In the genomic region with DNA sequence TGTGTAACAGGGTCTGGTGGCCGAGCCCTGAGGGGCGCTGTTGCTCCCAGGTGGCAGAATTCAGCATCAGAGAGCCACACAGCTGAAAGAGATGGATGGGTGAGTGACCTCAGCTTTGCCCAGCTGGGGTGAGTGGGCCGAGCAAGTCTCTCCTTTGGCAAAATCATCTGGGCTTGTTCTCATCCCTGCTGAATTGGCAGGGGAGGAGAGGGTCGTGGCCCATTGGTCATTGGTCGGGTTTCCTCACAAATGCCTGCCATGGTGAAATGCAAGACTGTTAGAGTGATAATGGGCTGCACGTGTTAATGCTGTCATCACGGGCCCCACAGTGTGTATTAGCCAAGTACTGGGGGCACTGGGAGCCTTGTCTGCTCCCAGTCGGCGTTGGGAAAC, we compare ENCODE assay signal across 1 cellular context.
TF ChIP-seq lines count a peak whose summit lies in the region.

No MANE protein-coding gene starts in this region.

TF ChIP-seq in WTC11, 78 proteins besides CTCF, POLR2A, EP300 and RAD21 (continued from another document):
- TF ChIP-seq, protein P1, sequence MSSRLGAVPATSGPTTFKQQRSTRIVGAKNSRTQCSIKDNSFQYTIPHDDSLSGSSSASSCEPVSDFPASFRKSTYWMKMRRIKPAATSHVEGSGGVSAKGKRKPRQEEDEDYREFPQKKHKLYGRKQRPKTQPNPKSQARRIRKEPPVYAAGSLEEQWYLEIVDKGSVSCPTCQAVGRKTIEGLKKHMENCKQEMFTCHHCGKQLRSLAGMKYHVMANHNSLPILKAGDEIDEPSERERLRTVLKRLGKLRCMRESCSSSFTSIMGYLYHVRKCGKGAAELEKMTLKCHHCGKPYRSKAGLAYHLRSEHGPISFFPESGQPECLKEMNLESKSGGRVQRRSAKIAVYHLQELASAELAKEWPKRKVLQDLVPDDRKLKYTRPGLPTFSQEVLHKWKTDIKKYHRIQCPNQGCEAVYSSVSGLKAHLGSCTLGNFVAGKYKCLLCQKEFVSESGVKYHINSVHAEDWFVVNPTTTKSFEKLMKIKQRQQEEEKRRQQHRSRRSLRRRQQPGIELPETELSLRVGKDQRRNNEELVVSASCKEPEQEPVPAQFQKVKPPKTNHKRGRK (CRISPR knock-in tag; IDR thresholded peaks at IDR 0.05; ENCODE audit: borderline replicate concordance): no peak
- TF ChIP-seq, protein P2, sequence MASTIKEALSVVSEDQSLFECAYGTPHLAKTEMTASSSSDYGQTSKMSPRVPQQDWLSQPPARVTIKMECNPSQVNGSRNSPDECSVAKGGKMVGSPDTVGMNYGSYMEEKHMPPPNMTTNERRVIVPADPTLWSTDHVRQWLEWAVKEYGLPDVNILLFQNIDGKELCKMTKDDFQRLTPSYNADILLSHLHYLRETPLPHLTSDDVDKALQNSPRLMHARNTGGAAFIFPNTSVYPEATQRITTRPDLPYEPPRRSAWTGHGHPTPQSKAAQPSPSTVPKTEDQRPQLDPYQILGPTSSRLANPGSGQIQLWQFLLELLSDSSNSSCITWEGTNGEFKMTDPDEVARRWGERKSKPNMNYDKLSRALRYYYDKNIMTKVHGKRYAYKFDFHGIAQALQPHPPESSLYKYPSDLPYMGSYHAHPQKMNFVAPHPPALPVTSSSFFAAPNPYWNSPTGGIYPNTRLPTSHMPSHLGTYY (CRISPR knock-in tag; IDR thresholded peaks at IDR 0.05): no peak
- TF ChIP-seq TCF7 (CRISPR knock-in tag; IDR thresholded peaks at IDR 0.05; ENCODE audit: low read depth) (no peak), ESRRA (CRISPR knock-in tag; IDR thresholded peaks at IDR 0.05; ENCODE audit: borderline replicate concordance) (no peak), ZNF423 (CRISPR knock-in tag; IDR thresholded peaks at IDR 0.05) (no peak), NR2C2 (CRISPR knock-in tag; IDR thresholded peaks at IDR 0.05) (no peak), TEAD1 (CRISPR knock-in tag; IDR thresholded peaks at IDR 0.05) (no peak), GRHL2 (CRISPR knock-in tag; IDR thresholded peaks at IDR 0.05; ENCODE audit: insufficient replicate concordance, severe bottlenecking) (no peak)
- TF ChIP-seq, protein P3, sequence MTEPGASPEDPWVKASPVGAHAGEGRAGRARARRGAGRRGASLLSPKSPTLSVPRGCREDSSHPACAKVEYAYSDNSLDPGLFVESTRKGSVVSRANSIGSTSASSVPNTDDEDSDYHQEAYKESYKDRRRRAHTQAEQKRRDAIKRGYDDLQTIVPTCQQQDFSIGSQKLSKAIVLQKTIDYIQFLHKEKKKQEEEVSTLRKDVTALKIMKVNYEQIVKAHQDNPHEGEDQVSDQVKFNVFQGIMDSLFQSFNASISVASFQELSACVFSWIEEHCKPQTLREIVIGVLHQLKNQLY (CRISPR knock-in tag; IDR thresholded peaks at IDR 0.05): no peak
- TF ChIP-seq, protein P4, sequence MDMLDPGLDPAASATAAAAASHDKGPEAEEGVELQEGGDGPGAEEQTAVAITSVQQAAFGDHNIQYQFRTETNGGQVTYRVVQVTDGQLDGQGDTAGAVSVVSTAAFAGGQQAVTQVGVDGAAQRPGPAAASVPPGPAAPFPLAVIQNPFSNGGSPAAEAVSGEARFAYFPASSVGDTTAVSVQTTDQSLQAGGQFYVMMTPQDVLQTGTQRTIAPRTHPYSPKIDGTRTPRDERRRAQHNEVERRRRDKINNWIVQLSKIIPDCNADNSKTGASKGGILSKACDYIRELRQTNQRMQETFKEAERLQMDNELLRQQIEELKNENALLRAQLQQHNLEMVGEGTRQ (CRISPR knock-in tag; IDR thresholded peaks at IDR 0.05): no peak
- TF ChIP-seq, protein P5, sequence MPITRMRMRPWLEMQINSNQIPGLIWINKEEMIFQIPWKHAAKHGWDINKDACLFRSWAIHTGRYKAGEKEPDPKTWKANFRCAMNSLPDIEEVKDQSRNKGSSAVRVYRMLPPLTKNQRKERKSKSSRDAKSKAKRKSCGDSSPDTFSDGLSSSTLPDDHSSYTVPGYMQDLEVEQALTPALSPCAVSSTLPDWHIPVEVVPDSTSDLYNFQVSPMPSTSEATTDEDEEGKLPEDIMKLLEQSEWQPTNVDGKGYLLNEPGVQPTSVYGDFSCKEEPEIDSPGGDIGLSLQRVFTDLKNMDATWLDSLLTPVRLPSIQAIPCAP (CRISPR knock-in tag; IDR thresholded peaks at IDR 0.05): no peak
- TF ChIP-seq, protein P6, sequence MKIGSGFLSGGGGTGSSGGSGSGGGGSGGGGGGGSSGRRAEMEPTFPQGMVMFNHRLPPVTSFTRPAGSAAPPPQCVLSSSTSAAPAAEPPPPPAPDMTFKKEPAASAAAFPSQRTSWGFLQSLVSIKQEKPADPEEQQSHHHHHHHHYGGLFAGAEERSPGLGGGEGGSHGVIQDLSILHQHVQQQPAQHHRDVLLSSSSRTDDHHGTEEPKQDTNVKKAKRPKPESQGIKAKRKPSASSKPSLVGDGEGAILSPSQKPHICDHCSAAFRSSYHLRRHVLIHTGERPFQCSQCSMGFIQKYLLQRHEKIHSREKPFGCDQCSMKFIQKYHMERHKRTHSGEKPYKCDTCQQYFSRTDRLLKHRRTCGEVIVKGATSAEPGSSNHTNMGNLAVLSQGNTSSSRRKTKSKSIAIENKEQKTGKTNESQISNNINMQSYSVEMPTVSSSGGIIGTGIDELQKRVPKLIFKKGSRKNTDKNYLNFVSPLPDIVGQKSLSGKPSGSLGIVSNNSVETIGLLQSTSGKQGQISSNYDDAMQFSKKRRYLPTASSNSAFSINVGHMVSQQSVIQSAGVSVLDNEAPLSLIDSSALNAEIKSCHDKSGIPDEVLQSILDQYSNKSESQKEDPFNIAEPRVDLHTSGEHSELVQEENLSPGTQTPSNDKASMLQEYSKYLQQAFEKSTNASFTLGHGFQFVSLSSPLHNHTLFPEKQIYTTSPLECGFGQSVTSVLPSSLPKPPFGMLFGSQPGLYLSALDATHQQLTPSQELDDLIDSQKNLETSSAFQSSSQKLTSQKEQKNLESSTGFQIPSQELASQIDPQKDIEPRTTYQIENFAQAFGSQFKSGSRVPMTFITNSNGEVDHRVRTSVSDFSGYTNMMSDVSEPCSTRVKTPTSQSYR (CRISPR knock-in tag; IDR thresholded peaks at IDR 0.05): no peak
- TF ChIP-seq, protein P7, sequence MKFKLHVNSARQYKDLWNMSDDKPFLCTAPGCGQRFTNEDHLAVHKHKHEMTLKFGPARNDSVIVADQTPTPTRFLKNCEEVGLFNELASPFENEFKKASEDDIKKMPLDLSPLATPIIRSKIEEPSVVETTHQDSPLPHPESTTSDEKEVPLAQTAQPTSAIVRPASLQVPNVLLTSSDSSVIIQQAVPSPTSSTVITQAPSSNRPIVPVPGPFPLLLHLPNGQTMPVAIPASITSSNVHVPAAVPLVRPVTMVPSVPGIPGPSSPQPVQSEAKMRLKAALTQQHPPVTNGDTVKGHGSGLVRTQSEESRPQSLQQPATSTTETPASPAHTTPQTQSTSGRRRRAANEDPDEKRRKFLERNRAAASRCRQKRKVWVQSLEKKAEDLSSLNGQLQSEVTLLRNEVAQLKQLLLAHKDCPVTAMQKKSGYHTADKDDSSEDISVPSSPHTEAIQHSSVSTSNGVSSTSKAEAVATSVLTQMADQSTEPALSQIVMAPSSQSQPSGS (CRISPR knock-in tag; IDR thresholded peaks at IDR 0.05; ENCODE audit: borderline replicate concordance, low read depth): no peak
